In genomic region chr1:15248238-15248637, GRCh38 we compare ENCODE assay signal across 1 cellular context.
TF ChIP-seq lines count a peak whose summit lies in the region.

No MANE protein-coding gene starts in this region.

TF ChIP-seq in WTC11, 78 proteins besides CTCF, POLR2A, EP300 and RAD21 (continued from another document):
- TF ChIP-seq ARID4B (CRISPR knock-in tag; IDR thresholded peaks at IDR 0.05; ENCODE audit: borderline replicate concordance), result no peak
- TF ChIP-seq ZNF219 (CRISPR knock-in tag; IDR thresholded peaks at IDR 0.05; ENCODE audit: borderline replicate concordance), result no peak
- no peak for TF ChIP-seq SMAD4 (CRISPR knock-in tag; IDR thresholded peaks at IDR 0.05)
- no peak for TF ChIP-seq MYBL2 (CRISPR knock-in tag; IDR thresholded peaks at IDR 0.05)
- TF ChIP-seq ERG (CRISPR knock-in tag; IDR thresholded peaks at IDR 0.05), result no peak
- TF ChIP-seq NFATC4 (CRISPR knock-in tag; IDR thresholded peaks at IDR 0.05), result no peak
- TF ChIP-seq ZNF396 (CRISPR knock-in tag; IDR thresholded peaks at IDR 0.05; ENCODE audit: borderline replicate concordance), result no peak
- no peak for TF ChIP-seq CBFB (CRISPR knock-in tag; IDR thresholded peaks at IDR 0.05; ENCODE audit: low read depth)
- TF ChIP-seq AR (CRISPR knock-in tag; IDR thresholded peaks at IDR 0.05), result no peak
- TF ChIP-seq E2F5 (CRISPR knock-in tag; IDR thresholded peaks at IDR 0.05), result no peak
- no peak for TF ChIP-seq E2F4 (CRISPR knock-in tag; IDR thresholded peaks at IDR 0.05; ENCODE audit: borderline replicate concordance, low read depth)
- no peak for TF ChIP-seq MXD4 (CRISPR knock-in tag; IDR thresholded peaks at IDR 0.05; ENCODE audit: borderline replicate concordance)
- no peak for TF ChIP-seq ZBTB21 (CRISPR knock-in tag; IDR thresholded peaks at IDR 0.05; ENCODE audit: borderline replicate concordance)
